ENCODE assay signal across 11 cellular contexts in the genomic region with DNA sequence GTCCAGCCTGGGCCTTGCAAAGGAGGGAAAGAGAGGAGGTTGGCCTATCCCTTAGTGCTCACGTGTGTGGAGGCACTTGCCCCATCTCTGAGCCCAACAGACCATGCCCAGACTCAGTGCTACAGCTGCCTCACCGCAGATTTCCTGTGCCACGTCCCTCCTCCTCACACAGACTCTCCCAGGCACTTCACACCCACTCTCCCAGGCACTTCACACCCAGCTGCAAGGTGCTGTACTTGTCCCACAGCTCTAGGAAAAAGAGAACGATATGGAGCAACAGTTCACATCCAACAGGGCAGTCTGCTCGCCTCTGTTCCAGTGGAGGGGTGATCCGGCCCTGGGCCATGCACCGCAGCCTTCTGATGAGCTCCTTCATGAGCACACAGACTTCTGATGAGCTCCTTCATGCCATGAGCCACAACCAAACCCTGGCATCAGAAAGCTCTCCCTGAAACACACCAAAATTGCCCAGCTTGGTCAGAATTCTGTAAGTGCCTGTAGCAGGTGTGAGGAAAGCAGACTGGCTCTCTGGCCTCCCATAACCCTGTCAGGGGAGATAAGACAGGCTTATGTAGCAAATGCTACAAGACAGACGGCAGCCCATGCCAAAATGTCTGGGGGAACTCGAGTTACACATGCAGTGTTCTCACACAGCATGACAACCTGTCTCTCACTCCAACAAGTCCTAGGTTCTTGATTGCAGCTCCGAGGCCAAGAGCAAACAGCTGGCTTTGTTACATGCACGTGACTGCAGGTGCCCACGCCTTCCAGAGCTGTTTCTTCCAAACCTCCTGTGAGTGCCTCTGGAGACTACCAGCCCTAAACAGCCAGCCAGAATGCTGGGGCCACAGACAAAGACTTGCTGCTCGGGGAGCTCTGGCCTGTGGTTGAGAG.
DNase-seq lines count a peak whose midpoint lies in the region; ATAC-seq and TF ChIP-seq lines count a peak whose summit lies in the region.
"Had no signal": no experiment of that assay in that cellular context is flagged by ENCODE, and none has a peak within 500 bp of the region (broad histone marks: within the 10 kb centered on the region; RNA-seq: fewer than 3 reads in every experiment).

No MANE protein-coding gene starts in this region.

- peak; percentile 34 to 42 for DNase-seq in NCI-H187 (lab: John Stamatoyannopoulos, UW)
- peak; percentile 75 for DNase-seq in left ventricle myocardium inferior
- DNase-seq in ecto neural progenitor cell (ENCODE audit: low spot score): no peak
- DNase-seq in NCI-H1930 (lab: John Stamatoyannopoulos, UW): no peak
- DNase-seq in osteoblast (ENCODE audit: insufficient read length, low spot score, missing footprints): no peak
- DNase-seq: RPMI8226, transverse colon had no signal

- no peak for TF ChIP-seq CTCF in left ventricle myocardium inferior (IDR thresholded peaks at IDR 0.05; ENCODE audit: borderline replicate concordance)
- TF ChIP-seq CTCF in osteoblast (IDR thresholded peaks at IDR 0.05; ENCODE audit: extremely low read depth, low read depth, low read length): no peak

- H3K4me3 ChIP-seq in left ventricle myocardium inferior: no peak overlapping the region
- no peak overlapping the region for H3K4me3 ChIP-seq in osteoblast (ENCODE audit: insufficient read depth, low read length)
- H3K4me3 ChIP-seq: ascending aorta, transverse colon had no signal

- intact Hi-C loops in left ventricle myocardium inferior (cut with micrococcal nuclease): no loop called here

- no peak overlapping the region for H2AFZ ChIP-seq in osteoblast (ENCODE audit: low read length)

- no peaks in the 10 kb centered on the region for H3K79me2 ChIP-seq in osteoblast (ENCODE audit: insufficient read depth, low read length)

- peak; percentile 83 for ATAC-seq in GM18498 (IDR thresholded peaks at IDR 0.05; ENCODE audit: unreplicated experiment)
- ATAC-seq in GM21737 (IDR thresholded peaks at IDR 0.05; ENCODE audit: unreplicated experiment): peak; percentile 72
- no peak for ATAC-seq in HG03097 (IDR thresholded peaks at IDR 0.05; ENCODE audit: low FRiP score, unreplicated experiment)

- H3K27ac ChIP-seq in left ventricle myocardium inferior (replicated peaks): peak overlapping the region; percentile 37
- no peak overlapping the region for H3K27ac ChIP-seq in osteoblast (ENCODE audit: low read depth, low read length)
- H3K27ac ChIP-seq: ascending aorta, transverse colon had no signal

- no peak overlapping the region for H3K4me2 ChIP-seq in osteoblast (ENCODE audit: insufficient read depth, low read length)

- H3K9me3 ChIP-seq in left ventricle myocardium inferior (replicated peaks) (no peaks in the 10 kb centered on the region), osteoblast (ENCODE audit: low read depth, low read length) (no peaks in the 10 kb centered on the region)
- H3K9me3 ChIP-seq: ascending aorta, transverse colon had no signal

- H4K20me1 ChIP-seq in osteoblast (ENCODE audit: insufficient read depth, low read length): no peaks in the 10 kb centered on the region

- H3K4me1 ChIP-seq in left ventricle myocardium inferior (peaks cover 25% of the 10 kb centered on the region), osteoblast (ENCODE audit: insufficient read depth, low read length) (no peaks in the 10 kb centered on the region)
- H3K4me1 ChIP-seq: ascending aorta, transverse colon had no signal

- H3K27me3 ChIP-seq in left ventricle myocardium inferior (ENCODE audit: low read depth) (no peaks in the 10 kb centered on the region), osteoblast (ENCODE audit: insufficient read depth, low read length) (no peaks in the 10 kb centered on the region)
- H3K27me3 ChIP-seq: ascending aorta, transverse colon had no signal

- no peaks in the 10 kb centered on the region for H3K36me3 ChIP-seq in left ventricle myocardium inferior
- H3K36me3 ChIP-seq in osteoblast (ENCODE audit: insufficient read depth, low read length): no peaks in the 10 kb centered on the region
- H3K36me3 ChIP-seq: ascending aorta, transverse colon had no signal

Comparison
In these comparisons a context has a peak if more than half of its experiments do, and no peak if none do; other contexts are left out.
1. DNase-seq: peak in NCI-H187 (2 of 2) and left ventricle myocardium inferior (single experiment); none in ecto neural progenitor cell (single experiment), NCI-H1930 (0 of 2) and osteoblast (single experiment).